Comparison of ENCODE assay signal across 14 cellular contexts in genomic region chr11:125390949-125391348, GRCh38.
DNase-seq lines count a peak whose midpoint lies in the region; ATAC-seq, FAIRE-seq and TF ChIP-seq lines count a peak whose summit lies in the region.
"Had no signal": no experiment of that assay in that cellular context is flagged by ENCODE, and none has a peak within 500 bp of the region (broad histone marks: within the 10 kb centered on the region; RNA-seq: fewer than 3 reads in every experiment).

No MANE protein-coding gene starts in this region.

- intact Hi-C loops in IMR-90 (cut with micrococcal nuclease): no loop called here

- H4K8ac ChIP-seq in IMR-90 (ENCODE audit: low read depth in 2 of 2, low read length in 2 of 2): peak overlapping the region; percentile 12 to 83; a peak in 2 of 4 replicates
- H4K8ac ChIP-seq in H1 (ENCODE audit: extremely low read depth, insufficient read depth, low read length): no peak overlapping the region

- peak; percentile 89 for ATAC-seq in IMR-90 (ENCODE audit: low read depth)
- ATAC-seq: activated naive CD4-positive, alpha-beta T cell treated with anti-CD3 and anti-CD28 coated beads, Interleukin-2, amount 50 U/mL, for 72 hours had no signal

- no peaks in the 10 kb centered on the region; the same call in 1 of the 2 replicates for H3K23me2 ChIP-seq in H1 (ENCODE audit: low read depth, low read length)

- CTCF ChIA-PET in IMR-90 (lab: Yijun Ruan, JAX) (interaction anchor here (0.9 to 1.5 kb wide), 4 partner anchors 11 to 45 kb away, joined by 3 to 6 read pairs (median 4); no protein-coding TSS in a partner anchor), H1 (lab: Charles Lee; ENCODE audit: partially characterized antibody) (interaction anchor here (1.1 to 3.1 kb wide), 8 partner anchors 9 to 43 kb away, joined by 4 to 19 read pairs (median 6); no protein-coding TSS in a partner anchor)

- no peak overlapping the region for H2AK5ac ChIP-seq in IMR-90 (ENCODE audit: low read depth, low read length)
- H2AK5ac ChIP-seq in H1 (ENCODE audit: low read depth, low read length): no peak overlapping the region

- FAIRE-seq in H1 (lab: Jason Lieb, UNC): peak; percentile 45

- H3K4me1 ChIP-seq in IMR-90 (ENCODE audit: control insufficient read depth, insufficient read depth, low read length): peaks cover 11% of the 10 kb centered on the region
- peaks cover 0 to 9% (median 7%) of the 10 kb centered on the region in 4 experiments; a peak in 6 of 7 replicates for H3K4me1 ChIP-seq in H1 (replicated peaks in 1 of 4; ENCODE audit: control insufficient read depth in 3 of 4, insufficient read depth in 4 of 4, low read length in 3 of 4)
- peaks cover 13% of the 10 kb centered on the region for H3K4me1 ChIP-seq in mesodermal cell (ENCODE audit: control insufficient read depth, insufficient read depth, low read length, poor library complexity, severe bottlenecking)
- H3K4me1 ChIP-seq: BLaER1 treated with 17β-estradiol and CSF1 and Interleukin-3, amounts not matched to agents 10 nM and 100 nM had no signal

- H2AFZ ChIP-seq in IMR-90 (replicated peaks; ENCODE audit: low read length, poor library complexity): peak overlapping the region; percentile 36
- H2AFZ ChIP-seq in H1 (ENCODE audit: low read length): peak overlapping the region; percentile 16; the same call in 1 of the 2 replicates

- WGBS in IMR-90 (ENCODE audit: extremely low coverage in 2 of 2, insufficient read length in 1 of 2), 2 experiments: 0% methylated on average over 2 of the region's 5 CpGs; no CpG with 5 or more reads in 1 of the 2 experiments
- WGBS in H1 (ENCODE audit: extremely low coverage in 1 of 2, insufficient coverage in 1 of 2, insufficient read length in 1 of 2, insufficient replicate concordance in 2 of 2, low coverage in 1 of 2, low lambda C conversion rate in 2 of 2, missing lambda C conversion rate in 1 of 2), 2 experiments: 34% methylated on average over 5 of the region's 5 CpGs; no CpG with 5 or more reads in 1 of the 2 experiments
- WGBS in mesodermal cell (ENCODE audit: insufficient coverage in 2 of 2), 2 experiments: 14 to 17% methylated on average over 4 of the region's 5 CpGs

- peak overlapping the region; percentile 80; the same call in 1 of the 2 replicates for H3K56ac ChIP-seq in IMR-90 (ENCODE audit: extremely low read depth, insufficient read depth, low read length)
- H3K56ac ChIP-seq in H1 (replicated peaks; ENCODE audit: insufficient read length, low read depth, low read length): no peak overlapping the region

- H3K4me2 ChIP-seq in IMR-90 (ENCODE audit: low read depth, low read length): peak overlapping the region; percentile 59
- no peak overlapping the region for H3K4me2 ChIP-seq in H1 (ENCODE audit: insufficient read depth in 1 of 2, low read depth in 2 of 2, low read length in 2 of 2)
- H3K4me2 ChIP-seq: BLaER1 treated with 17β-estradiol and CSF1 and Interleukin-3, amounts not matched to agents 10 nM and 100 nM; KMS-11 had no signal

- H3K36me3 ChIP-seq in IMR-90 (ENCODE audit: control insufficient read depth, insufficient read depth, low read length) (no peaks in the 10 kb centered on the region), H1 (ENCODE audit: control insufficient read depth in 2 of 4, insufficient read depth in 4 of 4, low read length in 3 of 4) (no peaks in the 10 kb centered on the region), mesodermal cell (ENCODE audit: control insufficient read depth, insufficient read depth, low read length) (no peaks in the 10 kb centered on the region)
- H3K36me3 ChIP-seq: BLaER1 treated with 17β-estradiol and CSF1 and Interleukin-3, amounts not matched to agents 10 nM and 100 nM; heart right ventricle had no signal

- no peak for TF ChIP-seq EP300 in H1 (IDR thresholded peaks at IDR 0.05; ENCODE audit: borderline replicate concordance in 1 of 2, low read depth in 2 of 2, low read length in 2 of 2)

- in situ Hi-C loops in IMR-90 (cut with MboI; ENCODE audit: low sequenced_read_pairs): no loop called here

- H4K20me1 ChIP-seq in IMR-90 (ENCODE audit: insufficient read depth, low read length) (no peaks in the 10 kb centered on the region), H1 (replicated peaks in 1 of 2; ENCODE audit: control insufficient read depth in 1 of 2, insufficient read depth in 2 of 2, low read length in 2 of 2) (no peaks in the 10 kb centered on the region)
- H4K20me1 ChIP-seq: BLaER1 treated with 17β-estradiol and CSF1 and Interleukin-3, amounts not matched to agents 10 nM and 100 nM had no signal

- H3K23ac ChIP-seq in IMR-90 (ENCODE audit: low read depth, low read length) (peak overlapping the region; percentile 82; the same call in 1 of the 2 replicates), H1 (ENCODE audit: insufficient read length) (no peak overlapping the region)

- peak overlapping the region; percentile 67; the same call in 1 of the 3 replicates for H2BK15ac ChIP-seq in IMR-90 (ENCODE audit: low read depth, low read length)
- no peak overlapping the region for H2BK15ac ChIP-seq in H1 (ENCODE audit: low read length)

- POLR2A ChIA-PET in IMR-90 (lab: Charles Lee; ENCODE audit: unreplicated experiment): interaction anchor here (0.8 kb wide), 1 partner anchor 34 kb away, joined by 5 read pairs; no protein-coding TSS in a partner anchor
- POLR2A ChIA-PET in H1 (lab: Charles Lee; ENCODE audit: partially characterized antibody): interaction anchor here (0.7 to 1.2 kb wide), 2 partner anchors 17 to 27 kb away, joined by 3 to 4 read pairs; no protein-coding TSS in a partner anchor

- H4K91ac ChIP-seq in IMR-90 (ENCODE audit: insufficient read depth, low read depth, low read length) (peak overlapping the region; percentile 90), H1 (replicated peaks; ENCODE audit: insufficient read length, low read length) (no peak overlapping the region)

- no peak overlapping the region for H2BK12ac ChIP-seq in H1 (ENCODE audit: low read depth, low read length)

- peak overlapping the region; percentile 15 for H2BK5ac ChIP-seq in IMR-90 (ENCODE audit: low read depth, low read length, poor library complexity, severe bottlenecking)
- no peak overlapping the region for H2BK5ac ChIP-seq in H1 (ENCODE audit: low read depth, low read length)

- H3K79me1 ChIP-seq in IMR-90 (ENCODE audit: low read depth in 1 of 2, low read length in 2 of 2): no peaks in the 10 kb centered on the region
- no peaks in the 10 kb centered on the region for H3K79me1 ChIP-seq in H1 (ENCODE audit: low read depth, low read length)

- H3K4me3 ChIP-seq in AG09309 (ENCODE audit: control insufficient read depth, low read depth, low read length) (no peak overlapping the region), IMR-90 (ENCODE audit: insufficient read depth, low read depth, low read length) (no peak overlapping the region), H1 (ENCODE audit: extremely low read depth in 1 of 4, insufficient read depth in 2 of 4, low read depth in 3 of 4, low read length in 4 of 4) (no peak overlapping the region), mesodermal cell (ENCODE audit: extremely low read depth, insufficient read depth, low read length, poor library complexity, severe bottlenecking) (no peak overlapping the region)
- H3K4me3 ChIP-seq: BLaER1 treated with 17β-estradiol and CSF1 and Interleukin-3, amounts not matched to agents 10 nM and 100 nM; heart right ventricle had no signal

- H4K5ac ChIP-seq in IMR-90 (ENCODE audit: low read depth, low read length): no peak overlapping the region
- H4K5ac ChIP-seq in H1 (ENCODE audit: insufficient read length, low read depth, low read length): no peak overlapping the region

- H3K27ac ChIP-seq in IMR-90 (ENCODE audit: insufficient read depth, low read length): peak overlapping the region; percentile 90; the same call in 1 of the 2 replicates
- no peak overlapping the region for H3K27ac ChIP-seq in H1 (ENCODE audit: low read depth, low read length)
- peak overlapping the region; percentile 74 for H3K27ac ChIP-seq in mesodermal cell (ENCODE audit: low read depth, low read length, severe bottlenecking)
- H3K27ac ChIP-seq: BLaER1 treated with 17β-estradiol and CSF1 and Interleukin-3, amounts not matched to agents 10 nM and 100 nM; heart right ventricle; KMS-11 had no signal

- H2BK120ac ChIP-seq in IMR-90 (ENCODE audit: low read depth, low read length) (peak overlapping the region; percentile 97), H1 (replicated peaks; ENCODE audit: low read depth, low read length) (no peak overlapping the region)

- no peak for TF ChIP-seq CTCF in AG09309 (IDR thresholded peaks at IDR 0.05; ENCODE audit: control insufficient read depth, insufficient read depth, low read depth, low read length, missing control alignments)
- TF ChIP-seq CTCF in IMR-90 (conservative IDR thresholded peaks at IDR 0.05; ENCODE audit: low read depth, low read length): no peak
- no peak for TF ChIP-seq CTCF in H1 (IDR thresholded peaks at IDR 0.05; ENCODE audit: control extremely low read depth in 1 of 3, insufficient read depth in 1 of 3, low read depth in 1 of 3, low read length in 3 of 3)

- no peaks in the 10 kb centered on the region for H3K9me3 ChIP-seq in IMR-90 (ENCODE audit: control insufficient read depth, insufficient read depth, low read length)
- H3K9me3 ChIP-seq in H1 (ENCODE audit: insufficient read depth in 2 of 2, low read depth in 1 of 2, low read length in 1 of 2): no peaks in the 10 kb centered on the region
- H3K9me3 ChIP-seq in mesodermal cell (ENCODE audit: control insufficient read depth, low read length): no peaks in the 10 kb centered on the region
- H3K9me3 ChIP-seq: BLaER1 treated with 17β-estradiol and CSF1 and Interleukin-3, amounts not matched to agents 10 nM and 100 nM; heart right ventricle had no signal

- peak overlapping the region; percentile 73 for H3K14ac ChIP-seq in IMR-90 (replicated peaks; ENCODE audit: low read depth, low read length)
- H3K14ac ChIP-seq in H1 (ENCODE audit: insufficient read length): no peak overlapping the region

- H3K79me2 ChIP-seq in H1 (ENCODE audit: control insufficient read depth in 1 of 2, insufficient read depth in 2 of 2, low read length in 2 of 2): no peaks in the 10 kb centered on the region

- no TSS peak for BruUV-seq in IMR-90 (replicated peaks; lab: Mats Ljungman, UMichigan)

- TF ChIP-seq RAD21 in IMR-90 (IDR thresholded peaks at IDR 0.05; ENCODE audit: low read length) (no peak), H1 (IDR thresholded peaks at IDR 0.05 in 1 of 2, conservative IDR thresholded peaks at IDR 0.05 in 1 of 2; ENCODE audit: low read depth in 2 of 2, low read length in 2 of 2) (no peak)

- H3K4ac ChIP-seq in IMR-90 (ENCODE audit: low read depth, low read length): peak overlapping the region; percentile 95; the same call in 1 of the 2 replicates
- no peak overlapping the region for H3K4ac ChIP-seq in H1 (replicated peaks; ENCODE audit: insufficient read length, low read depth, low read length)

- peak; percentile 25 for DNase-seq in AG09309 (ENCODE audit: low read depth)
- DNase-seq in IMR-90: peak; percentile 70
- no peak for DNase-seq in H1 (ENCODE audit: low read depth in 1 of 2, low spot score in 2 of 2)
- DNase-seq in NCI-H1105 (lab: John Stamatoyannopoulos, UW): no peak
- no peak for DNase-seq in DMS 273 (lab: John Stamatoyannopoulos, UW; ENCODE audit: unreplicated experiment)
- no peak for DNase-seq in NCI-H2196 (lab: John Stamatoyannopoulos, UW; ENCODE audit: unreplicated experiment)
- DNase-seq in cerebellum (ENCODE audit: low spot score): no peak
- DNase-seq: heart right ventricle, NCI-H2107, OCI-M1 had no signal

- H3K9me1 ChIP-seq in IMR-90 (ENCODE audit: insufficient read depth, low read length): 0 out of 2 replicates have a peak, but pooled peaks cover 1% of the 10 kb centered on the region

- no peak overlapping the region for H3K9ac ChIP-seq in IMR-90 (ENCODE audit: low read depth, low read length)
- H3K9ac ChIP-seq in H1 (replicated peaks in 1 of 4; ENCODE audit: extremely low read depth in 1 of 4, low read depth in 3 of 4, low read length in 3 of 4): no peak overlapping the region
- H3K9ac ChIP-seq: BLaER1 treated with 17β-estradiol and CSF1 and Interleukin-3, amounts not matched to agents 10 nM and 100 nM; KMS-11 had no signal

- H2AK9ac ChIP-seq in IMR-90 (replicated peaks; ENCODE audit: low read depth, low read length, poor library complexity): no peak overlapping the region

- H2BK20ac ChIP-seq in IMR-90 (ENCODE audit: low read depth, low read length) (peak overlapping the region; percentile 96), H1 (ENCODE audit: low read length) (0 out of 2 replicates have a peak overlapping the region, but pooled peaks have one; percentile 51)

- no peak for TF ChIP-seq POLR2A in IMR-90 (IDR thresholded peaks at IDR 0.05; ENCODE audit: low read depth, low read length)
- TF ChIP-seq POLR2A in H1 (IDR thresholded peaks at IDR 0.05; ENCODE audit: control extremely low read depth in 1 of 2, low read depth in 2 of 2, low read length in 2 of 2): no peak

- dilution Hi-C loops in IMR-90 (cut with HindIII; ENCODE audit: low sequenced_read_pairs, unreplicated experiment): no loop called here

- H3K18ac ChIP-seq in IMR-90 (ENCODE audit: low read depth, low read length): peak overlapping the region; percentile 61; the same call in 1 of the 2 replicates
- H3K18ac ChIP-seq in H1 (ENCODE audit: extremely low read depth, low read length): no peak overlapping the region

- H3K27me3 ChIP-seq in IMR-90 (ENCODE audit: control insufficient read depth, insufficient read depth, low read length) (no peaks in the 10 kb centered on the region), H1 (replicated peaks in 1 of 4; ENCODE audit: control insufficient read depth in 3 of 4, extremely low read depth in 1 of 4, insufficient read depth in 3 of 4, low read length in 3 of 4) (no peaks in the 10 kb centered on the region)
- H3K27me3 ChIP-seq: BLaER1 treated with 17β-estradiol and CSF1 and Interleukin-3, amounts not matched to agents 10 nM and 100 nM; heart right ventricle had no signal

Comparison
In these comparisons a context has a peak if more than half of its experiments do, and no peak if none do; other contexts are left out.
1. DNase-seq: peak in AG09309 (single experiment) and IMR-90 (single experiment); none in H1 (0 of 2), NCI-H1105 (single experiment), DMS 273 (single experiment), NCI-H2196 (single experiment) and cerebellum (single experiment).